ENCODE assay signal across 1 cellular context in the genomic region with DNA sequence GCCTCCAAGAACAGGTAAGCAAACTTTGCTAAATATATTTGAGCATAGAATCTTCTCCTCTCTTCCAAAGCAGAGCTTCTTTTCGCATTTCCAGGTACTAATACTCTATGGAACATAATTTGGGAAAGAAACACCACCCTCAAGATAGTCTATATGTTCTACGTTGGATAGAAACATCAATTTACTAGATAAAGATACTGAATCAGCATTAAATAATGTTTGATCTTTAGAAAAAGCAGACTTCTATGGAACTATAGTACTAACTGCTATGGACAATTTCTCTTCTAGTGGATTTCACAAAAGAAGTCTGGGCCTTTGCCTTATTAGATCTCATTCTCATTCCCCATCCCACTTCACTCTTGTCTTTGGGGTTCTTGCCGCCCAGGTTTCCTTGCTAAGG.
TF ChIP-seq lines count a peak whose summit lies in the region.

No MANE protein-coding gene starts in this region.

TF ChIP-seq in GM23338, 12 proteins besides CTCF, POLR2A, EP300 and RAD21:
- TF ChIP-seq, protein P1, sequence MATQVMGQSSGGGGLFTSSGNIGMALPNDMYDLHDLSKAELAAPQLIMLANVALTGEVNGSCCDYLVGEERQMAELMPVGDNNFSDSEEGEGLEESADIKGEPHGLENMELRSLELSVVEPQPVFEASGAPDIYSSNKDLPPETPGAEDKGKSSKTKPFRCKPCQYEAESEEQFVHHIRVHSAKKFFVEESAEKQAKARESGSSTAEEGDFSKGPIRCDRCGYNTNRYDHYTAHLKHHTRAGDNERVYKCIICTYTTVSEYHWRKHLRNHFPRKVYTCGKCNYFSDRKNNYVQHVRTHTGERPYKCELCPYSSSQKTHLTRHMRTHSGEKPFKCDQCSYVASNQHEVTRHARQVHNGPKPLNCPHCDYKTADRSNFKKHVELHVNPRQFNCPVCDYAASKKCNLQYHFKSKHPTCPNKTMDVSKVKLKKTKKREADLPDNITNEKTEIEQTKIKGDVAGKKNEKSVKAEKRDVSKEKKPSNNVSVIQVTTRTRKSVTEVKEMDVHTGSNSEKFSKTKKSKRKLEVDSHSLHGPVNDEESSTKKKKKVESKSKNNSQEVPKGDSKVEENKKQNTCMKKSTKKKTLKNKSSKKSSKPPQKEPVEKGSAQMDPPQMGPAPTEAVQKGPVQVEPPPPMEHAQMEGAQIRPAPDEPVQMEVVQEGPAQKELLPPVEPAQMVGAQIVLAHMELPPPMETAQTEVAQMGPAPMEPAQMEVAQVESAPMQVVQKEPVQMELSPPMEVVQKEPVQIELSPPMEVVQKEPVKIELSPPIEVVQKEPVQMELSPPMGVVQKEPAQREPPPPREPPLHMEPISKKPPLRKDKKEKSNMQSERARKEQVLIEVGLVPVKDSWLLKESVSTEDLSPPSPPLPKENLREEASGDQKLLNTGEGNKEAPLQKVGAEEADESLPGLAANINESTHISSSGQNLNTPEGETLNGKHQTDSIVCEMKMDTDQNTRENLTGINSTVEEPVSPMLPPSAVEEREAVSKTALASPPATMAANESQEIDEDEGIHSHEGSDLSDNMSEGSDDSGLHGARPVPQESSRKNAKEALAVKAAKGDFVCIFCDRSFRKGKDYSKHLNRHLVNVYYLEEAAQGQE (IDR thresholded peaks at IDR 0.05; ENCODE audit: unreplicated experiment) = no peak
- TF ChIP-seq EZH2 (IDR thresholded peaks at IDR 0.05; ENCODE audit: low read depth, unreplicated experiment) (no peak), NANOG (IDR thresholded peaks at IDR 0.05; ENCODE audit: borderline replicate concordance) (no peak), JUNB (IDR thresholded peaks at IDR 0.05; ENCODE audit: unreplicated experiment) (no peak), CREB1 (CRISPR knock-in tag; IDR thresholded peaks at IDR 0.05; ENCODE audit: low read depth) (no peak), ZNF114 (CRISPR knock-in tag; IDR thresholded peaks at IDR 0.05) (no peak), ETS1 (IDR thresholded peaks at IDR 0.05) (no peak), POLR2AphosphoS5 (IDR thresholded peaks at IDR 0.05; ENCODE audit: low read depth) (no peak), ZNF331 (CRISPR knock-in tag; IDR thresholded peaks at IDR 0.05; ENCODE audit: low read depth) (no peak), EZH2phosphoT487 (IDR thresholded peaks at IDR 0.05; ENCODE audit: unreplicated experiment) (no peak), STAT1 (IDR thresholded peaks at IDR 0.05; ENCODE audit: unreplicated experiment) (no peak)
- TF ChIP-seq, protein P2, sequence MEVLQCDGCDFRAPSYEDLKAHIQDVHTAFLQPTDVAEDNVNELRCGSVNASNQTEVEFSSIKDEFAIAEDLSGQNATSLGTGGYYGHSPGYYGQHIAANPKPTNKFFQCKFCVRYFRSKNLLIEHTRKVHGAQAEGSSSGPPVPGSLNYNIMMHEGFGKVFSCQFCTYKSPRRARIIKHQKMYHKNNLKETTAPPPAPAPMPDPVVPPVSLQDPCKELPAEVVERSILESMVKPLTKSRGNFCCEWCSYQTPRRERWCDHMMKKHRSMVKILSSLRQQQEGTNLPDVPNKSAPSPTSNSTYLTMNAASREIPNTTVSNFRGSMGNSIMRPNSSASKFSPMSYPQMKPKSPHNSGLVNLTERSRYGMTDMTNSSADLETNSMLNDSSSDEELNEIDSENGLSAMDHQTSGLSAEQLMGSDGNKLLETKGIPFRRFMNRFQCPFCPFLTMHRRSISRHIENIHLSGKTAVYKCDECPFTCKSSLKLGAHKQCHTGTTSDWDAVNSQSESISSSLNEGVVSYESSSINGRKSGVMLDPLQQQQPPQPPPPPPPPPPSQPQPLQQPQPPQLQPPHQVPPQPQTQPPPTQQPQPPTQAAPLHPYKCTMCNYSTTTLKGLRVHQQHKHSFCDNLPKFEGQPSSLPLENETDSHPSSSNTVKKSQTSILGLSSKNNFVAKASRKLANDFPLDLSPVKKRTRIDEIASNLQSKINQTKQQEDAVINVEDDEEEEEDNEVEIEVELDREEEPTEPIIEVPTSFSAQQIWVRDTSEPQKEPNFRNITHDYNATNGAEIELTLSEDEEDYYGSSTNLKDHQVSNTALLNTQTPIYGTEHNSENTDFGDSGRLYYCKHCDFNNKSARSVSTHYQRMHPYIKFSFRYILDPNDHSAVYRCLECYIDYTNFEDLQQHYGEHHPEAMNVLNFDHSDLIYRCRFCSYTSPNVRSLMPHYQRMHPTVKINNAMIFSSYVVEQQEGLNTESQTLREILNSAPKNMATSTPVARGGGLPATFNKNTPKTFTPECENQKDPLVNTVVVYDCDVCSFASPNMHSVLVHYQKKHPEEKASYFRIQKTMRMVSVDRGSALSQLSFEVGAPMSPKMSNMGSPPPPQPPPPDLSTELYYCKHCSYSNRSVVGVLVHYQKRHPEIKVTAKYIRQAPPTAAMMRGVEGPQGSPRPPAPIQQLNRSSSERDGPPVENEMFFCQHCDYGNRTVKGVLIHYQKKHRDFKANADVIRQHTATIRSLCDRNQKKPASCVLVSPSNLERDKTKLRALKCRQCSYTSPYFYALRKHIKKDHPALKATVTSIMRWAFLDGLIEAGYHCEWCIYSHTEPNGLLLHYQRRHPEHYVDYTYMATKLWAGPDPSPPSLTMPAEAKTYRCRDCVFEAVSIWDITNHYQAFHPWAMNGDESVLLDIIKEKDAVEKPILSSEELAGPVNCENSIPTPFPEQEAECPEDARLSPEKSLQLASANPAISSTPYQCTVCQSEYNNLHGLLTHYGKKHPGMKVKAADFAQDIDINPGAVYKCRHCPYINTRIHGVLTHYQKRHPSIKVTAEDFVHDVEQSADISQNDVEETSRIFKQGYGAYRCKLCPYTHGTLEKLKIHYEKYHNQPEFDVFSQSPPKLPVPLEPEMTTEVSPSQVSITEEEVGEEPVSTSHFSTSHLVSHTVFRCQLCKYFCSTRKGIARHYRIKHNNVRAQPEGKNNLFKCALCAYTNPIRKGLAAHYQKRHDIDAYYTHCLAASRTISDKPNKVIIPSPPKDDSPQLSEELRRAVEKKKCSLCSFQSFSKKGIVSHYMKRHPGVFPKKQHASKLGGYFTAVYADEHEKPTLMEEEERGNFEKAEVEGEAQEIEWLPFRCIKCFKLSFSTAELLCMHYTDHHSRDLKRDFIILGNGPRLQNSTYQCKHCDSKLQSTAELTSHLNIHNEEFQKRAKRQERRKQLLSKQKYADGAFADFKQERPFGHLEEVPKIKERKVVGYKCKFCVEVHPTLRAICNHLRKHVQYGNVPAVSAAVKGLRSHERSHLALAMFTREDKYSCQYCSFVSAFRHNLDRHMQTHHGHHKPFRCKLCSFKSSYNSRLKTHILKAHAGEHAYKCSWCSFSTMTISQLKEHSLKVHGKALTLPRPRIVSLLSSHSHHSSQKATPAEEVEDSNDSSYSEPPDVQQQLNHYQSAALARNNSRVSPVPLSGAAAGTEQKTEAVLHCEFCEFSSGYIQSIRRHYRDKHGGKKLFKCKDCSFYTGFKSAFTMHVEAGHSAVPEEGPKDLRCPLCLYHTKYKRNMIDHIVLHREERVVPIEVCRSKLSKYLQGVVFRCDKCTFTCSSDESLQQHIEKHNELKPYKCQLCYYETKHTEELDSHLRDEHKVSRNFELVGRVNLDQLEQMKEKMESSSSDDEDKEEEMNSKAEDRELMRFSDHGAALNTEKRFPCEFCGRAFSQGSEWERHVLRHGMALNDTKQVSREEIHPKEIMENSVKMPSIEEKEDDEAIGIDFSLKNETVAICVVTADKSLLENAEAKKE (CRISPR knock-in tag; IDR thresholded peaks at IDR 0.05) = no peak
TF ChIP-seq in GM23338: peak in this region for 0.
